Comparison of ENCODE assay signal across 1 cellular context in genomic region chr9:126886194-126886830, GRCh38.
A peak's percentile ranks its signal among the peaks of the same experiment; 100 is the strongest.
TF ChIP-seq lines count a peak whose summit lies in the region.

No MANE protein-coding gene starts in this region.

TF ChIP-seq in WTC11, 78 proteins besides CTCF, POLR2A, EP300 and RAD21 (continued from another document):
- 0 out of 2 replicates have a peak, but pooled peaks have one; percentile 29 for TF ChIP-seq AFF4 (CRISPR knock-in tag; IDR thresholded peaks at IDR 0.05; ENCODE audit: borderline replicate concordance)
- TF ChIP-seq ZNF138 (CRISPR knock-in tag; conservative IDR thresholded peaks at IDR 0.05), result 0 out of 2 replicates have a peak, but pooled peaks have one; percentile 66
- TF ChIP-seq ZNF317 (CRISPR knock-in tag; IDR thresholded peaks at IDR 0.05; ENCODE audit: borderline replicate concordance, low read depth), result no peak
- TF ChIP-seq ESRRA (CRISPR knock-in tag; IDR thresholded peaks at IDR 0.05; ENCODE audit: borderline replicate concordance), result no peak
- no peak for TF ChIP-seq KAT7 (CRISPR knock-in tag; IDR thresholded peaks at IDR 0.05; ENCODE audit: borderline replicate concordance)
- no peak for TF ChIP-seq CREB1 (CRISPR knock-in tag; IDR thresholded peaks at IDR 0.05)
- TF ChIP-seq SMAD3 (CRISPR knock-in tag; IDR thresholded peaks at IDR 0.05; ENCODE audit: borderline replicate concordance), result no peak
- TF ChIP-seq ATF6 (CRISPR knock-in tag; IDR thresholded peaks at IDR 0.05), result no peak
- TF ChIP-seq NR1H2 (CRISPR knock-in tag; IDR thresholded peaks at IDR 0.05), result no peak
